Comparison of ENCODE assay signal across 31 cellular contexts in genomic region chr2:64874593-64874992, GRCh38.
"Had no signal": no experiment of that assay in that cellular context is flagged by ENCODE, and none has a peak within 500 bp of the region (broad histone marks: within the 10 kb centered on the region; RNA-seq: fewer than 3 reads in every experiment).

No MANE protein-coding gene starts in this region.

- H3K27me3 Mint-ChIP-seq: activated B cell treated with CpG ODN at 0.5 μM for 24 hours; dendritic cell treated with granulocyte-macrophage colony-stimulating factor and Interleukin-4, amounts not matched to agents 40 ng/mL and 50 ng/mL, for 4 days had no signal

- DNase-seq: activated B cell treated with CpG ODN at 0.5 μM for 24 hours; activated CD4-positive, alpha-beta T cell treated with anti-CD3 and anti-CD28 coated beads for 48 hours; activated CD4-positive, alpha-beta T cell treated with anti-CD3 and anti-CD28 coated beads, Interleukin-2, amount 50 U/mL, for 1 hour; activated CD4-positive, alpha-beta T cell treated with anti-CD3 and anti-CD28 coated beads, Interleukin-2, amount 50 U/mL, for 48 hours; activated CD8-positive, alpha-beta memory T cell treated with anti-CD3 and anti-CD28 coated beads for 24 hours; activated CD8-positive, alpha-beta T cell treated with anti-CD3 and anti-CD28 coated beads for 36 hours; activated gamma-delta T cell; activated naive CD4-positive, alpha-beta T cell; activated naive CD4-positive, alpha-beta T cell treated with anti-CD3 and anti-CD28 coated beads, Interleukin-2, amount 10 ng/mL, durations not matched to agents 7 days and 5 days; activated naive CD8-positive, alpha-beta T cell treated with anti-CD3 and anti-CD28 coated beads, Interleukin-2, amount 10 ng/mL, durations not matched to agents 7 days and 5 days; activated T-cell treated with anti-CD3 and anti-CD28 coated beads, Interleukin-2, amount 50 U/mL, for 72 hours; dorsolateral prefrontal cortex; effector memory CD4-positive, alpha-beta T cell; endodermal cell; foreskin fibroblast; head of caudate nucleus; T-helper 1 cell; T-helper 17 cell; T1000; WERI-Rb-1 had no signal

- H3K27ac Mint-ChIP-seq: activated B cell treated with CpG ODN at 0.5 μM for 24 hours; activated CD8-positive, alpha-beta T cell treated with anti-CD3 and anti-CD28 coated beads for 36 hours; activated naive CD4-positive, alpha-beta T cell treated with anti-CD3 and anti-CD28 coated beads, Interleukin-2, amount 10 ng/mL, durations not matched to agents 7 days and 5 days; activated naive CD4-positive, alpha-beta T cell treated with anti-CD3 and anti-CD28 coated beads, Interleukin-2, amount 50 U/mL, for 72 hours; activated naive CD8-positive, alpha-beta T cell treated with anti-CD3 and anti-CD28 coated beads, Interleukin-2, amount 10 ng/mL, durations not matched to agents 7 days and 5 days; activated T-cell treated with anti-CD3 and anti-CD28 coated beads, Interleukin-2, amount 50 U/mL, for 72 hours; dendritic cell treated with granulocyte-macrophage colony-stimulating factor and Interleukin-4, amounts not matched to agents 40 ng/mL and 50 ng/mL, for 4 days; endodermal cell; T-helper 17 cell; T-helper 2 cell treated with Interferon-gamma antibody and Interleukin-4, amounts not matched to agents 5 μg/mL and 100 μg/mL, for 36 hours had no signal

- H3K36me3 Mint-ChIP-seq: activated naive CD4-positive, alpha-beta T cell treated with anti-CD3 and anti-CD28 coated beads, Interleukin-2, amount 10 ng/mL, durations not matched to agents 7 days and 5 days; activated naive CD4-positive, alpha-beta T cell treated with anti-CD3 and anti-CD28 coated beads, Interleukin-2, amount 50 U/mL, for 72 hours; activated naive CD8-positive, alpha-beta T cell treated with anti-CD3 and anti-CD28 coated beads, Interleukin-2, amount 10 ng/mL, durations not matched to agents 7 days and 5 days; brain had no signal

- H3K36me3 ChIP-seq: ascending aorta, breast epithelium, WERI-Rb-1 had no signal

- H3K4me3 Mint-ChIP-seq: activated B cell treated with CpG ODN at 0.5 μM for 24 hours; activated CD8-positive, alpha-beta T cell treated with anti-CD3 and anti-CD28 coated beads for 36 hours; activated naive CD4-positive, alpha-beta T cell treated with anti-CD3 and anti-CD28 coated beads, Interleukin-2, amount 10 ng/mL, durations not matched to agents 7 days and 5 days; activated naive CD8-positive, alpha-beta T cell treated with anti-CD3 and anti-CD28 coated beads, Interleukin-2, amount 10 ng/mL, durations not matched to agents 7 days and 5 days; activated T-cell treated with anti-CD3 and anti-CD28 coated beads, Interleukin-2, amount 50 U/mL, for 72 hours; brain; central memory CD8-positive, alpha-beta T cell; dendritic cell treated with granulocyte-macrophage colony-stimulating factor and Interleukin-4, amounts not matched to agents 40 ng/mL and 50 ng/mL, for 4 days; endodermal cell; T-helper 17 cell; T-helper 2 cell treated with Interferon-gamma antibody and Interleukin-4, amounts not matched to agents 5 μg/mL and 100 μg/mL, for 36 hours had no signal

- ATAC-seq: activated CD4-positive, CD25-positive, alpha-beta regulatory T cell treated with anti-CD3 and anti-CD28 coated beads, Interleukin-2, amount 50 U/mL, for 24 hours; activated CD8-positive, alpha-beta T cell treated with anti-CD3 and anti-CD28 coated beads for 36 hours; activated naive CD4-positive, alpha-beta T cell treated with anti-CD3 and anti-CD28 coated beads, Interleukin-2, amount 50 U/mL, for 72 hours; activated T-cell treated with anti-CD3 and anti-CD28 coated beads, Interleukin-2, amount 50 U/mL, for 72 hours; esophagus mucosa; T-helper 17 cell had no signal

- H3K4me1 ChIP-seq: breast epithelium had no signal

- H3K27me3 ChIP-seq: ascending aorta, breast epithelium, dorsolateral prefrontal cortex had no signal

- H3K9me3 ChIP-seq: ascending aorta, breast epithelium had no signal

- H3K27ac ChIP-seq: breast epithelium, dorsolateral prefrontal cortex, WERI-Rb-1 had no signal

- H3K4me3 ChIP-seq: ascending aorta, breast epithelium, coronary artery, dorsolateral prefrontal cortex had no signal

- H3K9me3 Mint-ChIP-seq: activated B cell treated with CpG ODN at 0.5 μM for 24 hours; activated CD8-positive, alpha-beta T cell treated with anti-CD3 and anti-CD28 coated beads for 36 hours; activated naive CD4-positive, alpha-beta T cell treated with anti-CD3 and anti-CD28 coated beads, Interleukin-2, amount 10 ng/mL, durations not matched to agents 7 days and 5 days; activated naive CD4-positive, alpha-beta T cell treated with anti-CD3 and anti-CD28 coated beads, Interleukin-2, amount 50 U/mL, for 72 hours; activated naive CD8-positive, alpha-beta T cell treated with anti-CD3 and anti-CD28 coated beads, Interleukin-2, amount 10 ng/mL, durations not matched to agents 7 days and 5 days; activated T-cell treated with anti-CD3 and anti-CD28 coated beads, Interleukin-2, amount 50 U/mL, for 72 hours; brain; central memory CD8-positive, alpha-beta T cell; endodermal cell; T-helper 2 cell treated with Interferon-gamma antibody and Interleukin-4, amounts not matched to agents 5 μg/mL and 100 μg/mL, for 36 hours had no signal

- FAIRE-seq: frontal cortex had no signal
